Comparison of ENCODE assay signal across 8 cellular contexts in the genomic region with DNA sequence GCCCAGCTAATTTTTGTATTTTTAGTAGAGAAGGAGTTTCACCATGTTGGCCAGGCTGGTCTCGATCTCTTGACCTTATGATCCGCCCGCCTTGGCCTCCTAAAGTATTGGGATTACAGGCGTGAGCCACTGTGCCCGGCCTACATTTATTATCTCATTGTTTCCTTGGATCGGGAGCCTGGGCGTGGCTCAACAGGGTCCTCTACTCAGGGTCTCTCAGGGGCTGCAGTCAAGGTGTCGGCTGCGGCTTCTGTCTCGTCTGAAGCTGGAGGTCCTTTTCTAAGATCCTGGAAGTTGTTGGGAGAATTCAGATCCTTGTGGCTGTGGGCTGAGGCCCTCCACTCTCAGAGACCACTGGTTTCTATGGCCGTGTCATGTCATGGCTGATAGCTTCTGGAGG.
"Had no signal": no experiment of that assay in that cellular context is flagged by ENCODE, and none has a peak within 500 bp of the region (broad histone marks: within the 10 kb centered on the region; RNA-seq: fewer than 3 reads in every experiment).

No MANE protein-coding gene starts in this region.

- H3K4me3 ChIP-seq: K562 had no signal

- H3K4me2 ChIP-seq: KMS-11 had no signal

- H3K9ac ChIP-seq: KMS-11 had no signal

- H3K27ac ChIP-seq: HL-60, KMS-11 had no signal

- H3K9me3 Mint-ChIP-seq: IgD-negative memory B cell had no signal

- H3K4me1 Mint-ChIP-seq: IgD-negative memory B cell had no signal

- DNase-seq: IMR-90, KBM-7, KG1 had no signal

- ATAC-seq: HepG2, K562 had no signal

- H3K27ac Mint-ChIP-seq: IgD-negative memory B cell had no signal

- H3K4me3 Mint-ChIP-seq: IgD-negative memory B cell had no signal
